In the genomic region with DNA sequence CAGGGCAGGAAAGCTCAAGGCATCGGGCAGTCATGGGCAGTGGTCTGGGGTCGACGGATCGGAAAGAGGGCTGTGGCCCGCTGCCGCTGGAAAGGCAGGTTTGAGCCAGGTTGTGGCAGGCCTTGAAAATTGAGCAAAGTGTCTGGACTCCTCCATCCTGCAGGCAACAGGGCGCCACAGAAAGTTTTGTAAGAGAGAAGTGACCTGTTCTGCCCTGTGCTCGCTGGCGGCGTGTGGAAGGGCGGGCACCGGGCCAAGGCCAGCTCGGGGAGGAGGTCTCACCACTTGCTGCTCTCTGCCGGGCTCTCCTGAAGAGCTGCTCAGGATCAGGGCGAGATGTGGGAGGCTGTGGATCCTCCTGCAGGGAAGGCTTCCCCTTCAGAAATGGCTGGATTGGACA, we compare ENCODE assay signal across 24 cellular contexts. TPM values are rescaled to one million over a fixed set of nuclear protein-coding genes. Genes with fewer than 3 reads are reported as not detected.
DNase-seq lines count a peak whose midpoint lies in the region; ATAC-seq, FAIRE-seq and TF ChIP-seq lines count a peak whose summit lies in the region.
"Had no signal": no experiment of that assay in that cellular context is flagged by ENCODE, and none has a peak within 500 bp of the region (broad histone marks: within the 10 kb centered on the region; RNA-seq: fewer than 3 reads in every experiment).

No MANE protein-coding gene starts in this region.

- H4K5ac ChIP-seq in H1 (ENCODE audit: insufficient read length, low read depth, low read length), result no peak overlapping the region

- no peak overlapping the region for H2BK20ac ChIP-seq in H1 (ENCODE audit: low read length)

- H2BK15ac ChIP-seq in H1 (ENCODE audit: low read length), result no peak overlapping the region

- H3K18ac ChIP-seq in H1 (ENCODE audit: extremely low read depth, low read length), result no peak overlapping the region

- CTCF ChIA-PET in H1 (lab: Charles Lee; ENCODE audit: partially characterized antibody), result interaction anchor here (0.9 to 2.1 kb wide), 4 partner anchors 13 to 109 kb away, joined by 5 to 7 read pairs (median 6); no protein-coding TSS in a partner anchor

- no peak overlapping the region for H3K9ac ChIP-seq in H1 (replicated peaks in 1 of 4; ENCODE audit: extremely low read depth in 1 of 4, low read depth in 3 of 4, low read length in 3 of 4)

- H2BK120ac ChIP-seq in H1 (replicated peaks; ENCODE audit: low read depth, low read length), result no peak overlapping the region

- WGBS in H1 (ENCODE audit: extremely low coverage in 1 of 2, insufficient coverage in 1 of 2, insufficient read length in 1 of 2, insufficient replicate concordance in 2 of 2, low coverage in 1 of 2, low lambda C conversion rate in 2 of 2, missing lambda C conversion rate in 1 of 2), 2 experiments, result 94% methylated on average over 15 of the region's 15 CpGs; no CpG with 5 or more reads in 1 of the 2 experiments

- H3K56ac ChIP-seq in H1 (replicated peaks; ENCODE audit: insufficient read length, low read depth, low read length), result no peak overlapping the region

- peak; percentile 71 for ATAC-seq in Right ventricle myocardium inferior
- ATAC-seq in upper lobe of right lung, result peak; percentile 29
- ATAC-seq in HG02610 (IDR thresholded peaks at IDR 0.05; ENCODE audit: unreplicated experiment), result no peak
- ATAC-seq: activated CD8-positive, alpha-beta T cell treated with anti-CD3 and anti-CD28 coated beads, Interleukin-2, amount 10 ng/mL, durations not matched to agents 7 days and 5 days had no signal

- no peaks in the 10 kb centered on the region for H3K9me3 ChIP-seq in H1 (ENCODE audit: insufficient read depth in 2 of 2, low read depth in 1 of 2, low read length in 1 of 2)
- H3K9me3 ChIP-seq in upper lobe of right lung, result no peaks in the 10 kb centered on the region
- H3K9me3 ChIP-seq: ascending aorta, lower lobe of right lung, thoracic aorta had no signal

- no peak for FAIRE-seq in H1 (lab: Jason Lieb, UNC)
- FAIRE-seq: A204.1, endometrium, islet of Langerhans had no signal

- TF ChIP-seq POLR2A in H1 (IDR thresholded peaks at IDR 0.05; ENCODE audit: control extremely low read depth in 1 of 2, low read depth in 2 of 2, low read length in 2 of 2), result no peak

- no peak overlapping the region; the same call in 1 of the 2 replicates for H4K8ac ChIP-seq in H1 (ENCODE audit: extremely low read depth, insufficient read depth, low read length)

- H3K4me1 ChIP-seq in H1 (replicated peaks in 1 of 4; ENCODE audit: control insufficient read depth in 3 of 4, insufficient read depth in 4 of 4, low read length in 3 of 4) (peaks cover 0 to 5% (median 2%) of the 10 kb centered on the region in 4 experiments; a peak in 2 of 7 replicates), upper lobe of right lung (no peaks in the 10 kb centered on the region)
- H3K4me1 ChIP-seq: ascending aorta, lower lobe of right lung had no signal

- no peaks in the 10 kb centered on the region for H3K79me1 ChIP-seq in H1 (ENCODE audit: low read depth, low read length)

- H3K4me3 ChIP-seq in H1 (ENCODE audit: extremely low read depth in 1 of 4, insufficient read depth in 2 of 4, low read depth in 3 of 4, low read length in 4 of 4) (no peak overlapping the region), upper lobe of right lung (no peak overlapping the region)
- H3K4me3 ChIP-seq: ascending aorta, lower lobe of right lung, SK-N-MC, thoracic aorta had no signal

- no peak for TF ChIP-seq EP300 in H1 (IDR thresholded peaks at IDR 0.05; ENCODE audit: borderline replicate concordance in 1 of 2, low read depth in 2 of 2, low read length in 2 of 2)

- H2BK12ac ChIP-seq in H1 (ENCODE audit: low read depth, low read length), result no peak overlapping the region

- no peaks in the 10 kb centered on the region; a peak in 1 of 7 replicates for H3K27me3 ChIP-seq in H1 (replicated peaks in 1 of 4; ENCODE audit: control insufficient read depth in 3 of 4, extremely low read depth in 1 of 4, insufficient read depth in 3 of 4, low read length in 3 of 4)
- no peaks in the 10 kb centered on the region for H3K27me3 ChIP-seq in upper lobe of right lung
- H3K27me3 ChIP-seq: ascending aorta had no signal

- H3K27ac ChIP-seq in H1 (ENCODE audit: low read depth, low read length), result no peak overlapping the region
- H3K27ac ChIP-seq in upper lobe of right lung, result no peak overlapping the region
- H3K27ac ChIP-seq: ascending aorta, lower lobe of right lung, SK-N-MC, thoracic aorta had no signal

- peak overlapping the region; percentile 18; the same call in 1 of the 2 replicates for H2BK5ac ChIP-seq in H1 (ENCODE audit: low read depth, low read length)

- TF ChIP-seq RAD21 in H1 (IDR thresholded peaks at IDR 0.05 in 1 of 2, conservative IDR thresholded peaks at IDR 0.05 in 1 of 2; ENCODE audit: low read depth in 2 of 2, low read length in 2 of 2), result no peak

- H2AFZ ChIP-seq in H1 (ENCODE audit: low read length), result no peak overlapping the region

- no peak overlapping the region for H3K14ac ChIP-seq in H1 (ENCODE audit: insufficient read length)

- no peaks in the 10 kb centered on the region for H3K79me2 ChIP-seq in H1 (ENCODE audit: control insufficient read depth in 1 of 2, insufficient read depth in 2 of 2, low read length in 2 of 2)

- POLR2A ChIA-PET in H1 (lab: Charles Lee; ENCODE audit: partially characterized antibody), result no interaction called here

- H4K20me1 ChIP-seq in H1 (replicated peaks in 1 of 2; ENCODE audit: control insufficient read depth in 1 of 2, insufficient read depth in 2 of 2, low read length in 2 of 2), result no peaks in the 10 kb centered on the region

- DNase-seq in Right ventricle myocardium inferior (ENCODE audit: missing footprints) (peak; percentile 77), cardiac septum (ENCODE audit: low spot score) (no peak), H1 (ENCODE audit: low read depth in 1 of 2, low spot score in 2 of 2) (no peak), kidney tubule cell (ENCODE audit: low spot score) (peak; percentile 33), upper lobe of right lung (no peak), NCI-H82 treated with DMSO at 0.1 percent for 48 hours (lab: John Stamatoyannopoulos, UW; ENCODE audit: unreplicated experiment) (no peak), NCI-H524 treated with DMSO at 0.1 percent for 48 hours (lab: John Stamatoyannopoulos, UW) (no peak)
- DNase-seq: activated CD8-positive, alpha-beta T cell treated with anti-CD3 and anti-CD28 coated beads, Interleukin-2, amount 10 ng/mL, durations not matched to agents 7 days and 5 days; activated naive CD8-positive, alpha-beta T cell treated with anti-CD3 and anti-CD28 coated beads for 36 hours; CD4-positive, alpha-beta T cell; lower lobe of right lung; NCI-H1105; NCI-H1930; NCI-H69; stimulated activated naive CD4-positive, alpha-beta T cell had no signal

- H3K36me3 ChIP-seq in H1 (ENCODE audit: control insufficient read depth in 2 of 4, insufficient read depth in 4 of 4, low read length in 3 of 4) (no peaks in the 10 kb centered on the region), upper lobe of right lung (no peaks in the 10 kb centered on the region)
- H3K36me3 ChIP-seq: ascending aorta, lower lobe of right lung, thoracic aorta had no signal

- H3K4me2 ChIP-seq in H1 (ENCODE audit: insufficient read depth in 1 of 2, low read depth in 2 of 2, low read length in 2 of 2), result no peak overlapping the region

- no peak overlapping the region for H4K91ac ChIP-seq in H1 (replicated peaks; ENCODE audit: insufficient read length, low read length)

- intact Hi-C loops in Right ventricle myocardium inferior (cut with DNase I), result no loop called here
- intact Hi-C loops in cardiac septum (cut with DNase I), result no loop called here
- intact Hi-C loops in upper lobe of right lung (cut with DNase I), result no loop called here

- TF ChIP-seq CTCF in H1 (IDR thresholded peaks at IDR 0.05; ENCODE audit: control extremely low read depth in 1 of 3, insufficient read depth in 1 of 3, low read depth in 1 of 3, low read length in 3 of 3), result no peak
- no peak for TF ChIP-seq CTCF in upper lobe of right lung (IDR thresholded peaks at IDR 0.05)

- H2AK5ac ChIP-seq in H1 (ENCODE audit: low read depth, low read length), result no peak overlapping the region

- no peak overlapping the region for H3K23ac ChIP-seq in H1 (ENCODE audit: insufficient read length)

- no peaks in the 10 kb centered on the region for H3K23me2 ChIP-seq in H1 (ENCODE audit: low read depth, low read length)

- H3K4ac ChIP-seq in H1 (replicated peaks; ENCODE audit: insufficient read length, low read depth, low read length), result no peak overlapping the region

TF ChIP-seq in H1, 55 proteins besides CTCF, POLR2A, EP300 and RAD21:
- no peak for TF ChIP-seq RBBP5 (IDR thresholded peaks at IDR 0.05; ENCODE audit: borderline replicate concordance, low read depth, low read length)
- TF ChIP-seq BRCA1 (IDR thresholded peaks at IDR 0.05; ENCODE audit: low read depth, low read length), result no peak
- no peak for TF ChIP-seq CTBP2 (IDR thresholded peaks at IDR 0.05; ENCODE audit: borderline replicate concordance, insufficient read depth, insufficient read length, low read length)

RNA-seq across cellular contexts. Expression of gene FAT2, which starts 41.4 kb away (rescaled TPM):
- total RNA-seq in Right ventricle myocardium inferior, result not detected
- total RNA-seq in cardiac septum, result 0.05 TPM
- 0.29 and 0.30 TPM in 2 replicates for total RNA-seq in H1 (2021; fragmentation: NEBNext Ultra II Directional; extraction: Animal tissue kit (Norgen Biotek cat#: 25700))
- polyA plus RNA-seq in H1 (2011; rRNA removed), result 0.09 and 0.12 TPM in 2 replicates
- polyA plus RNA-seq in H1 (2011; cell fraction: cytosol; rRNA removed), result 0.08 TPM
- polyA plus RNA-seq in H1 (2011; cell fraction: nucleus; rRNA removed), result 0.24 TPM
- 0.20 to 0.37 TPM (median 0.28 TPM) in 4 replicates for polyA plus RNA-seq in H1 (2012, experiment 1 of 2)
- polyA plus RNA-seq in H1 (2012, experiment 2 of 2), result 0.03 TPM
- polyA plus RNA-seq in H1 (2013, experiment 1 of 2), result 0.04 TPM
- 0.04 TPM for polyA plus RNA-seq in H1 (2013, experiment 2 of 2)
- polyA minus RNA-seq in H1 (2011; rRNA and poly(A)+ RNA removed), result 0.35 and 0.68 TPM in 2 replicates
- polyA minus RNA-seq in H1 (2011; cell fraction: cytosol; rRNA and poly(A)+ RNA removed), result 0.22 TPM
- polyA minus RNA-seq in H1 (2011; cell fraction: nucleus; rRNA and poly(A)+ RNA removed), result 0.70 TPM
- 0.41 TPM for total RNA-seq in upper lobe of right lung
- total RNA-seq: activated CD8-positive, alpha-beta T cell treated with anti-CD3 and anti-CD28 coated beads, Interleukin-2, amount 10 ng/mL, durations not matched to agents 7 days and 5 days; activated naive CD8-positive, alpha-beta T cell treated with anti-CD3 and anti-CD28 coated beads for 36 hours; ascending aorta; CD4-positive, alpha-beta T cell; RPMI7951 had no signal
- polyA plus RNA-seq: neural cell had no signal

RNA-seq across cellular contexts. Expression of gene SPARC, which starts 54.2 kb away (rescaled TPM):
- total RNA-seq in Right ventricle myocardium inferior, result 517 TPM
- total RNA-seq in cardiac septum, result 539 TPM
- 438 and 452 TPM in 2 replicates for total RNA-seq in H1 (2021; fragmentation: NEBNext Ultra II Directional; extraction: Animal tissue kit (Norgen Biotek cat#: 25700))
- polyA plus RNA-seq in H1 (2011; rRNA removed), result 375 and 434 TPM in 2 replicates
- 385 TPM for polyA plus RNA-seq in H1 (2011; cell fraction: cytosol; rRNA removed)
- polyA plus RNA-seq in H1 (2011; cell fraction: nucleus; rRNA removed), result 501 TPM
- 385 to 537 TPM (median 495 TPM) in 4 replicates for polyA plus RNA-seq in H1 (2012, experiment 1 of 2)
- polyA plus RNA-seq in H1 (2012, experiment 2 of 2), result 164 TPM
- polyA plus RNA-seq in H1 (2013, experiment 1 of 2), result 450 TPM
- polyA plus RNA-seq in H1 (2013, experiment 2 of 2), result 478 TPM
- polyA minus RNA-seq in H1 (2011; rRNA and poly(A)+ RNA removed), result 271 and 297 TPM in 2 replicates
- polyA minus RNA-seq in H1 (2011; cell fraction: cytosol; rRNA and poly(A)+ RNA removed), result 203 TPM
- polyA minus RNA-seq in H1 (2011; cell fraction: nucleus; rRNA and poly(A)+ RNA removed), result 95.3 TPM
- total RNA-seq in upper lobe of right lung, result 1,248 TPM
- total RNA-seq: activated CD8-positive, alpha-beta T cell treated with anti-CD3 and anti-CD28 coated beads, Interleukin-2, amount 10 ng/mL, durations not matched to agents 7 days and 5 days had no signal

Comparison
In these comparisons a context has a peak if more than half of its experiments do, and no peak if none do; other contexts are left out.
1. DNase-seq: peak in Right ventricle myocardium inferior (single experiment) and kidney tubule cell (single experiment); none in cardiac septum (single experiment), H1 (0 of 2), upper lobe of right lung (single experiment), NCI-H82 treated with DMSO at 0.1 percent for 48 hours (single experiment) and NCI-H524 treated with DMSO at 0.1 percent for 48 hours (single experiment).